Comparison of ENCODE assay signal across 1 cellular context in the genomic region with DNA sequence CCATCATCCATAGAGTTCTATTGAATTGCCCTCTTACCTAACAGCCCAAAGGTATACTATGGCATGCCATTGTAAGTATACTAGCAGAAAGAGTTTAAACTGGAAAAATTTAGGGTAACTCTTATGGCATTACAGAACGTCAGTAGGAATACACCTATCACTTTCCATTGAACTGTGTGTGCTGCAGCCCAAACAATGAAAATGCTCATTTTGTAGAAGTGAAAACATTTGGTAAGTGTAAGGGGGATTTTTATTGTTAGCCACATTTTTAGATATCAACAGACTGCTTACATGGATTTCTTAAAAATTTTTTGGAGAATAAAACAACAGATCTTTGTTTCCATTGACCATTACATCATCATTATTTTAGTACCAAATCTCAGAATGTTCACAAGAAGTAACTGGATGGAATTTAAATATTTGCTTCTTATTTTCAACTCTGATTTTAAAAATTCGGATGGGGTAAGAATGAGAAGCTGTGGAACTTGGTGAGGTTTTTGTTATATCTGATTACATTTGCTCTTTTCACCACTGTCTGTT.
TF ChIP-seq lines count a peak whose summit lies in the region.

No MANE protein-coding gene starts in this region.

TF ChIP-seq in HEK293, 187 proteins besides CTCF, POLR2A, EP300 and RAD21 (continued from another document):
- TF ChIP-seq, protein P1, sequence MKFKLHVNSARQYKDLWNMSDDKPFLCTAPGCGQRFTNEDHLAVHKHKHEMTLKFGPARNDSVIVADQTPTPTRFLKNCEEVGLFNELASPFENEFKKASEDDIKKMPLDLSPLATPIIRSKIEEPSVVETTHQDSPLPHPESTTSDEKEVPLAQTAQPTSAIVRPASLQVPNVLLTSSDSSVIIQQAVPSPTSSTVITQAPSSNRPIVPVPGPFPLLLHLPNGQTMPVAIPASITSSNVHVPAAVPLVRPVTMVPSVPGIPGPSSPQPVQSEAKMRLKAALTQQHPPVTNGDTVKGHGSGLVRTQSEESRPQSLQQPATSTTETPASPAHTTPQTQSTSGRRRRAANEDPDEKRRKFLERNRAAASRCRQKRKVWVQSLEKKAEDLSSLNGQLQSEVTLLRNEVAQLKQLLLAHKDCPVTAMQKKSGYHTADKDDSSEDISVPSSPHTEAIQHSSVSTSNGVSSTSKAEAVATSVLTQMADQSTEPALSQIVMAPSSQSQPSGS (tag by site-specific recombination; IDR thresholded peaks at IDR 0.05; ENCODE audit: low read depth) = peak; percentile 30; the same call in 1 of the 2 replicates
